ENCODE assay signal across 9 cellular contexts in the genomic region with DNA sequence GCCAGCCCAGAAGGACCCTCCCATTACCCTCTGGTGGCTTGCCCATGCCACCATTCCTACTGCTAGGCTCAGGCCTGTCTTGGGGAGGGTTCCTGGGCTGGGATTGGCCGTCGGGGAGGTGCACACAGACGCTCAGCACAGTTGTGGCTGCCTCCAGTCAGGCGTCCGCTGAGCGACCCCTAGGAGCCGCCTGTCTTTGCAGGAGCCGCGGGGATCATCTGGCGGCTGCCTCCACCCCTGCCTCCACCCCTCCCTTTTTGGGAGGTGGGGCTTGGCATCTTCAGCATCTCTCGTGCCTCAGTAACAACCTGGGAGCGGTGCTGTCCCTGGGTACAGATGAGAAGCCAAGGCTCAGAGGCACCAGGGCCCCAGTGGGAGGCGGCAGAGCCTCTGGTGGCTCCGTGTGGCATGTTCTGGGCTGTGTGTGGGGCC. TPM values are rescaled to one million over a fixed set of nuclear protein-coding genes. Genes with fewer than 3 reads are reported as not detected.
DNase-seq lines count a peak whose midpoint lies in the region; ATAC-seq and TF ChIP-seq lines count a peak whose summit lies in the region.
"Had no signal": no experiment of that assay in that cellular context is flagged by ENCODE, and none has a peak within 500 bp of the region (broad histone marks: within the 10 kb centered on the region; RNA-seq: fewer than 3 reads in every experiment).

No MANE protein-coding gene starts in this region.

- H3K36me3 ChIP-seq in HEK293 (ENCODE audit: control insufficient read depth in 2 of 2, insufficient read depth in 1 of 2, low read length in 2 of 2): no peaks in the 10 kb centered on the region
- no peaks in the 10 kb centered on the region for H3K36me3 ChIP-seq in SK-N-SH (replicated peaks in 1 of 2; ENCODE audit: control insufficient read depth in 1 of 2, insufficient read depth in 2 of 2, low read length in 1 of 2)
- no peaks in the 10 kb centered on the region for H3K36me3 ChIP-seq in heart left ventricle
- no peaks in the 10 kb centered on the region for H3K36me3 ChIP-seq in stomach

- TF ChIP-seq POLR2A in heart left ventricle (IDR thresholded peaks at IDR 0.05) (no peak), stomach (IDR thresholded peaks at IDR 0.05) (no peak)

- H3K9me3 ChIP-seq in HEK293 (ENCODE audit: control insufficient read depth, insufficient read depth, low read depth, low read length) (no peaks in the 10 kb centered on the region), SK-N-SH (no peaks in the 10 kb centered on the region), heart left ventricle (no peaks in the 10 kb centered on the region), stomach (no peaks in the 10 kb centered on the region)

- intact Hi-C loops in heart left ventricle (cut with DNase I): loop anchor here in 6 of 10 donors (2.0 to 5.0 kb wide), 6 partner anchors 36 to 66 kb away; partner anchors contain the start of gene RXRA (in 3 of the 6)
- intact Hi-C loops in stomach (cut with DNase I; ENCODE audit: low total_unique reads): no loop called here

- H3K4me3 ChIP-seq in HEK293 (ENCODE audit: low read depth, low read length): no peak overlapping the region
- H3K4me3 ChIP-seq in SK-N-SH (ENCODE audit: low read depth in 2 of 2, low read length in 1 of 2): no peak overlapping the region; a peak in 1 of 4 replicates
- peak overlapping the region in 4 of 12 donors; percentile 9 to 27 (median 20) for H3K4me3 ChIP-seq in heart left ventricle
- peak overlapping the region in 2 of 4 donors; percentile 6 to 35 for H3K4me3 ChIP-seq in stomach

- peaks cover 92% of the 10 kb centered on the region for H4K20me1 ChIP-seq in SK-N-SH (ENCODE audit: insufficient read depth)

- ATAC-seq in heart left ventricle (peak; percentile 44 to 67 (median 54)), GM19463 (IDR thresholded peaks at IDR 0.05; ENCODE audit: unreplicated experiment) (no peak)

- TF ChIP-seq EP300 in SK-N-SH (IDR thresholded peaks at IDR 0.05; ENCODE audit: borderline replicate concordance in 1 of 2, low read depth in 1 of 2, low read length in 1 of 2) (no peak), stomach (IDR thresholded peaks at IDR 0.05) (no peak)

- peaks cover 49% of the 10 kb centered on the region for H3K79me2 ChIP-seq in SK-N-SH (ENCODE audit: insufficient read depth)

- WGBS in SK-N-SH (ENCODE audit: low lambda C conversion rate): 13% methylated on average over 3 of the region's 14 CpGs
- 2 to 12% (median 7%) methylated on average over 9 to 14 of the region's 14 CpGs for WGBS in heart left ventricle, 4 donors
- 12 to 23% (median 20%) methylated on average over 13 to 14 of the region's 14 CpGs; no CpG with 5 or more reads in 1 of the 5 donors for WGBS in stomach, 5 donors

- H3K27me3 ChIP-seq in SK-N-SH (ENCODE audit: insufficient read depth) (no peaks in the 10 kb centered on the region), heart left ventricle (no peaks in the 10 kb centered on the region), stomach (no peaks in the 10 kb centered on the region)

- CTCF ChIA-PET in HEK293 (lab: Yijun Ruan, JAX): interaction anchor here (0.6 to 3.2 kb wide), 2 partner anchors 9 to 77 kb away, joined by 3 to 12 read pairs; no protein-coding TSS in a partner anchor
- CTCF ChIA-PET in SK-N-SH (lab: Yijun Ruan, JAX): interaction anchor here (0.9 to 3.3 kb wide), 10 partner anchors 8 to 189 kb away, joined by 3 to 20 read pairs (median 4); no protein-coding TSS in a partner anchor
- CTCF ChIA-PET in HEK293T (lab: Yijun Ruan, JAX): no interaction called here

- H2AFZ ChIP-seq in SK-N-SH (ENCODE audit: low read depth): no peak overlapping the region

- peak; percentile 42 for TF ChIP-seq RAD21 in SK-N-SH (IDR thresholded peaks at IDR 0.05; ENCODE audit: low read length)

- no peak overlapping the region for H3K9ac ChIP-seq in SK-N-SH

- peak; percentile 85 for DNase-seq in SK-N-SH
- peak; percentile 62 to 89 (median 78) for DNase-seq in heart left ventricle
- peak; percentile 47 for DNase-seq in stomach
- DNase-seq in stimulated activated CD4-positive, alpha-beta T cell treated with anti-CD3 and anti-CD28 coated beads, Interleukin-2, amount 100 ng/mL, for 24 hours: no peak
- DNase-seq in HEK293T (ENCODE audit: extremely low spot score): no peak
- DNase-seq in NAMALWA (ENCODE audit: low spot score): no peak
- DNase-seq: activated CD4-positive, alpha-beta T cell treated with anti-CD3 and anti-CD28 coated beads, Interleukin-2, amount 10 ng/mL, durations not matched to agents 24 days and 14 days had no signal

- H3K4me1 ChIP-seq in HEK293 (ENCODE audit: control insufficient read depth, insufficient read depth, low read length) (peaks cover 7% of the 10 kb centered on the region), SK-N-SH (ENCODE audit: control insufficient read depth in 1 of 2, insufficient read depth in 2 of 2, low read depth in 1 of 2, low read length in 1 of 2) (peaks cover 42 to 80% of the 10 kb centered on the region in 2 experiments), heart left ventricle (peaks cover 15 to 92% (median 67%) of the 10 kb centered on the region in 12 donors), stomach (peaks cover 74 to 95% (median 94%) of the 10 kb centered on the region in 4 donors)

- no peak overlapping the region for H3K27ac ChIP-seq in HEK293 (ENCODE audit: extremely low read depth, low read depth, low read length)
- peak overlapping the region; percentile 81 to 98 for H3K27ac ChIP-seq in SK-N-SH (ENCODE audit: low read depth in 2 of 2, low read length in 1 of 2)
- peak overlapping the region in 11 of 12 donors; percentile 45 to 93 (median 80) for H3K27ac ChIP-seq in heart left ventricle
- H3K27ac ChIP-seq in stomach: peak overlapping the region; percentile 20 to 86 (median 77)

- POLR2A ChIA-PET in HEK293 (lab: Yijun Ruan, JAX) (no interaction called here), SK-N-SH (lab: Yijun Ruan, JAX) (interaction anchor here (0.6 to 1.2 kb wide), 5 partner anchors 16 to 41 kb away, joined by 3 to 6 read pairs (median 3); no protein-coding TSS in a partner anchor), HEK293T (lab: Yijun Ruan, JAX) (no interaction called here)

- TF ChIP-seq CTCF in HEK293 (tag by site-specific recombination; IDR thresholded peaks at IDR 0.05): no peak
- TF ChIP-seq CTCF in SK-N-SH (IDR thresholded peaks at IDR 0.05): 0 out of 2 replicates have a peak, but pooled peaks have one; percentile 8
- peak in 3 of 12 donors; percentile 12 to 38 (median 33) for TF ChIP-seq CTCF in heart left ventricle (IDR thresholded peaks at IDR 0.05)
- no peak for TF ChIP-seq CTCF in stomach (IDR thresholded peaks at IDR 0.05)

- H3K9me2 ChIP-seq in SK-N-SH: no peaks in the 10 kb centered on the region

- H3K4me2 ChIP-seq in SK-N-SH: peak overlapping the region; percentile 75

- H3F3A ChIP-seq in SK-N-SH (replicated peaks; ENCODE audit: insufficient read depth): peaks cover 5% of the 10 kb centered on the region

TF ChIP-seq in HEK293, 187 proteins besides CTCF, POLR2A, EP300 and RAD21 (continues in another document):
- TF ChIP-seq BCL11A (tag by site-specific recombination; IDR thresholded peaks at IDR 0.05; ENCODE audit: low read depth) (no peak), GLIS2 (tag by site-specific recombination; IDR thresholded peaks at IDR 0.05) (peak; percentile 73; the same call in 1 of the 2 replicates), SP2 (tag by site-specific recombination; IDR thresholded peaks at IDR 0.05) (peak; percentile 42; the same call in 1 of the 2 replicates), ZNF16 (tag by site-specific recombination; IDR thresholded peaks at IDR 0.05; ENCODE audit: low read depth) (no peak)

TF ChIP-seq in SK-N-SH, 30 proteins besides CTCF, POLR2A, EP300 and RAD21:
- TF ChIP-seq SMC3 (IDR thresholded peaks at IDR 0.05; ENCODE audit: low read depth, low read length) (peak; percentile 31; the same call in 1 of the 2 replicates), RCOR1 (IDR thresholded peaks at IDR 0.05; ENCODE audit: low read length) (no peak), CHD2 (IDR thresholded peaks at IDR 0.05; ENCODE audit: low read length, partially characterized antibody) (no peak)
- TF ChIP-seq, protein P1, sequence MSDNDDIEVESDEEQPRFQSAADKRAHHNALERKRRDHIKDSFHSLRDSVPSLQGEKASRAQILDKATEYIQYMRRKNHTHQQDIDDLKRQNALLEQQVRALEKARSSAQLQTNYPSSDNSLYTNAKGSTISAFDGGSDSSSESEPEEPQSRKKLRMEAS (IDR thresholded peaks at IDR 0.05; ENCODE audit: low read depth): no peak

TF ChIP-seq in HEK293T, 16 proteins besides CTCF, POLR2A, EP300 and RAD21:
- TF ChIP-seq PKNOX1 (IDR thresholded peaks at IDR 0.05): no peak
- no peak for TF ChIP-seq ZNF384 (IDR thresholded peaks at IDR 0.05)
- no peak for TF ChIP-seq FOXA1 (IDR thresholded peaks at IDR 0.05)
- no peak for TF ChIP-seq CTBP1 (IDR thresholded peaks at IDR 0.05; ENCODE audit: borderline replicate concordance)
- TF ChIP-seq TARDBP (IDR thresholded peaks at IDR 0.05): no peak
- TF ChIP-seq SP1 (IDR thresholded peaks at IDR 0.05): no peak
- no peak for TF ChIP-seq FOXM1 (IDR thresholded peaks at IDR 0.05; ENCODE audit: borderline replicate concordance)
- no peak for TF ChIP-seq NFRKB (IDR thresholded peaks at IDR 0.05)
- no peak for TF ChIP-seq BHLHE40 (IDR thresholded peaks at IDR 0.05; ENCODE audit: borderline replicate concordance)
- TF ChIP-seq HDGF (IDR thresholded peaks at IDR 0.05; ENCODE audit: borderline replicate concordance): no peak
- no peak for TF ChIP-seq FOXK2 (IDR thresholded peaks at IDR 0.05)
- TF ChIP-seq SUZ12 (IDR thresholded peaks at IDR 0.05): no peak

RNA-seq across cellular contexts. Expression of gene RXRA, which starts 39.6 kb away (rescaled TPM):
- polyA plus RNA-seq in SK-N-SH (2012; rRNA removed): 5.2 and 7.6 TPM in 2 replicates
- polyA plus RNA-seq in SK-N-SH (2012; cell fraction: cytosol; rRNA removed): 3.4 and 5.5 TPM in 2 replicates
- polyA plus RNA-seq in SK-N-SH (2012; cell fraction: nucleus; rRNA removed): 8.0 and 8.8 TPM in 2 replicates
- total RNA-seq in heart left ventricle: 10 to 100 TPM; 45.5 to 87.9 (median 52.9) TPM
- 10 to 100 TPM; 54.9 to 55.8 TPM for polyA plus RNA-seq in heart left ventricle
- total RNA-seq in stomach: 10 to 100 TPM; 14.0 to 68.4 (median 35.9) TPM
- polyA plus RNA-seq in stomach: 10 to 100 TPM; 17.4 to 34.1 (median 24.4) TPM

Comparison
In these comparisons a context has a peak if more than half of its experiments do, and no peak if none do; other contexts are left out.
1. DNase-seq: peak in SK-N-SH (single experiment), heart left ventricle (5 of 5) and stomach (single experiment); none in stimulated activated CD4-positive, alpha-beta T cell treated with anti-CD3 and anti-CD28 coated beads, Interleukin-2, amount 100 ng/mL, for 24 hours (0 of 2), HEK293T (single experiment) and NAMALWA (single experiment).
2. Of the 4 proteins assayed by ChIP-seq in both HEK293 and SK-N-SH: peak only in HEK293: none; only in SK-N-SH: CTCF; in both: none; in neither: 3.